ENCODE assay signal across 8 cellular contexts in the genomic region with DNA sequence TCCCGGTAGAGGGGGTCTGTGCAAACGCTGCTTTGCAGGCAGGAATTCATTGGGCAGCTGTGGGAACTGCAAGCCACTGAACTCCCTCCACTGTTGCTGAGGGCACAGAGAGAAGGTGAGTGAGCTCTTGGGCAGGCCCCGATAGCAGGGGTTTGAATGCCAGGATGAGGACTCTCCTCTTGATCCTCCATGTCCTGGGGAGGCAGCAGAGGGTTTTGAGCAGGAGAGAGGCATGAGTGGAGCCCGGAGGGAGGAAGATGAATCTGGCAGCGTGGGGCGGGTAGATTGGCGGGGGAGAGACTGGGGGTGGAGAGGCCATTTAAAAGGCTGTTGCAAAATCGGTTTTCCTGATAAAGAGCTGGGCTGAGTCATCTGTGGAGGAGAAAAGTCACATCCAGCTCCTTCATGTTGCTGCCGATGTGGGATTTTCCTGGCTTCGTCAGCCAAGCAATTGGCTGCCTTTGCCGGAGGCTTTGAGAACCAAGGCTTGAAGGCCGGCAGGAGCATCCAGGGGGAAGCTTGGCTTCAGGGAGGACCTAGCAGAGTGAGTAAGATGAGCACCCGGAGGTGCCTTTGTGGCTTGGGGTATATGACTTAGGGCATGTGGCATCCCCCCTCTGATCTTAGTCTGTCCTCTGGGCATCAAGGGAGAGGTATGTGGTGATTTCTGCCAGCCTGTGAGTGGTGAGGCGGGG. TPM values are rescaled to one million over a fixed set of nuclear protein-coding genes. Genes with fewer than 3 reads are reported as not detected.
DNase-seq lines count a peak whose midpoint lies in the region; ATAC-seq and TF ChIP-seq lines count a peak whose summit lies in the region.

A gene with protein sequence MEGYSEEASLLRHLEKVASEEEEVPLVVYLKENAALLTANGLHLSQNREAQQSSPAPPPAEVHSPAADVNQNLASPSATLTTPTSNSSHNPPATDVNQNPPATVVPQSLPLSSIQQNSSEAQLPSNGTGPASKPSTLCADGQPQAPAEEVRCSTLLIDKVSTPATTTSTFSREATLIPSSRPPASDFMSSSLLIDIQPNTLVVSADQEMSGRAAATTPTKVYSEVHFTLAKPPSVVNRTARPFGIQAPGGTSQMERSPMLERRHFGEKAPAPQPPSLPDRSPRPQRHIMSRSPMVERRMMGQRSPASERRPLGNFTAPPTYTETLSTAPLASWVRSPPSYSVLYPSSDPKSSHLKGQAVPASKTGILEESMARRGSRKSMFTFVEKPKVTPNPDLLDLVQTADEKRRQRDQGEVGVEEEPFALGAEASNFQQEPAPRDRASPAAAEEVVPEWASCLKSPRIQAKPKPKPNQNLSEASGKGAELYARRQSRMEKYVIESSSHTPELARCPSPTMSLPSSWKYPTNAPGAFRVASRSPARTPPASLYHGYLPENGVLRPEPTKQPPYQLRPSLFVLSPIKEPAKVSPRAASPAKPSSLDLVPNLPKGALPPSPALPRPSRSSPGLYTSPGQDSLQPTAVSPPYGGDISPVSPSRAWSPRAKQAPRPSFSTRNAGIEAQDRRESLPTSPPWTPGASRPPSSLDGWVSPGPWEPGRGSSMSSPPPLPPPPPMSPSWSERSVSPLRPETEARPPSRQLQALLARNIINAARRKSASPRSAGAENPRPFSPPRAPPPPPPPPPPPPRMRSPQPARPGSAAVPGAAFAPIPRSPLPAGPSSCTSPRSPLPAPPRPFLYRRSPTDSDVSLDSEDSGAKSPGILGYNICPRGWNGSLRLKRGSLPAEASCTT (plus strand): TSS at position 350 of the 695 bp plus-strand sequence. CDS start 7,616 bp downstream, outside the sequence.

- H3K4me3 Mint-ChIP-seq in stimulated activated naive B cell treated with anti-CD40 and anti-IgM and Interleukin-4, amounts not matched to agents 10 μg/mL and 1 μg/mL and 100 μg/mL, for 72 hours = no peak within 1 kb of the TSS

- TF ChIP-seq CTCF in lower lobe of right lung (IDR thresholded peaks at IDR 0.05) (no peak), transverse colon (IDR thresholded peaks at IDR 0.05) (no peak)

- H3K9me3 ChIP-seq in lower lobe of right lung = no peaks in the 10 kb centered on the region
- no peaks in the 10 kb centered on the region for H3K9me3 ChIP-seq in transverse colon

- WGBS in transverse colon (ENCODE audit: low coverage in 1 of 2), 2 donors = 53 to 63% methylated on average over 2 to 14 of the region's 14 CpGs

- peak; percentile 55 to 69 for ATAC-seq in lower lobe of right lung
- no peak for ATAC-seq in stimulated activated naive B cell treated with anti-CD40 and anti-IgM and Interleukin-4, amounts not matched to agents 10 μg/mL and 1 μg/mL and 100 μg/mL, for 72 hours (replicated peaks)
- ATAC-seq in GM21515 (IDR thresholded peaks at IDR 0.05; ENCODE audit: unreplicated experiment) = no peak

- H3K4me3 ChIP-seq in lower lobe of right lung = peak within 1 kb of the TSS; percentile 47
- no peak within 1 kb of the TSS for H3K4me3 ChIP-seq in transverse colon

- in situ Hi-C loops in transverse colon (cut with MboI; ENCODE audit: low pct_ligation_motif_present in 1 of 4, low pct_unique_long_range_greater_than_20kb in 1 of 4, low sequenced_read_pairs in 3 of 4) = no loop called here

- peaks cover 98% of the 10 kb centered on the region for H3K4me1 ChIP-seq in lower lobe of right lung
- peaks cover 34 to 81% (median 44%) of the 10 kb centered on the region in 4 donors for H3K4me1 ChIP-seq in transverse colon

- peaks cover 9 to 12% of the 10 kb centered on the region in 2 donors for H3K4me1 Mint-ChIP-seq in stimulated activated naive B cell treated with anti-CD40 and anti-IgM and Interleukin-4, amounts not matched to agents 10 μg/mL and 1 μg/mL and 100 μg/mL, for 72 hours

- TF ChIP-seq POLR2A in transverse colon (IDR thresholded peaks at IDR 0.05) = no peak

- peaks cover 0 to 17% of the 10 kb centered on the region in 2 donors for H3K36me3 Mint-ChIP-seq in stimulated activated naive B cell treated with anti-CD40 and anti-IgM and Interleukin-4, amounts not matched to agents 10 μg/mL and 1 μg/mL and 100 μg/mL, for 72 hours

- intact Hi-C loops in lower lobe of right lung (cut with DNase I) = no loop called here
- intact Hi-C loops in transverse colon (cut with DNase I; ENCODE audit: low total_unique reads) = no loop called here

- DNase-seq in SIG-M5 treated with dmso at 0.1 percent for 504 hours (lab: John Stamatoyannopoulos, UW; ENCODE audit: unreplicated experiment) = peak; percentile 59
- no peak for DNase-seq in SIG-M5 (lab: John Stamatoyannopoulos, UW)
- DNase-seq in caudate nucleus (lab: John Stamatoyannopoulos, UW) = peak in 40 of 61 donors; percentile 22 to 86 (median 52)
- no peak for DNase-seq in lower lobe of right lung
- DNase-seq in transverse colon = no peak
- no peak for DNase-seq in stimulated activated naive B cell treated with anti-CD40 and anti-IgM and Interleukin-4, amounts not matched to agents 10 μg/mL and 1 μg/mL and 100 μg/mL, for 72 hours
- no peak for DNase-seq in effector CD8-positive, alpha-beta T cell (lab: John Stamatoyannopoulos, UW)

- no peaks in the 10 kb centered on the region for H3K27me3 ChIP-seq in lower lobe of right lung (ENCODE audit: low read depth)
- H3K27me3 ChIP-seq in transverse colon = no peaks in the 10 kb centered on the region

- H3K9me3 Mint-ChIP-seq in stimulated activated naive B cell treated with anti-CD40 and anti-IgM and Interleukin-4, amounts not matched to agents 10 μg/mL and 1 μg/mL and 100 μg/mL, for 72 hours = no peaks in the 10 kb centered on the region

- H3K27ac ChIP-seq in caudate nucleus (ENCODE audit: low read depth, low read length) (peak within 1 kb of the TSS; percentile 92), lower lobe of right lung (peak within 1 kb of the TSS; percentile 79), transverse colon (peak within 1 kb of the TSS; percentile 78 to 89 (median 84))

- H3K27ac Mint-ChIP-seq in stimulated activated naive B cell treated with anti-CD40 and anti-IgM and Interleukin-4, amounts not matched to agents 10 μg/mL and 1 μg/mL and 100 μg/mL, for 72 hours = no peak within 1 kb of the TSS

- TF ChIP-seq EP300 in transverse colon (IDR thresholded peaks at IDR 0.05; ENCODE audit: low read depth) = no peak

- H3K27me3 Mint-ChIP-seq in stimulated activated naive B cell treated with anti-CD40 and anti-IgM and Interleukin-4, amounts not matched to agents 10 μg/mL and 1 μg/mL and 100 μg/mL, for 72 hours = no peaks in the 10 kb centered on the region

- H3K36me3 ChIP-seq in lower lobe of right lung (no peaks in the 10 kb centered on the region), transverse colon (no peaks in the 10 kb centered on the region)

RNA-seq across cellular contexts. Expression of the gene that starts here (rescaled TPM):
- 90.6 TPM for total RNA-seq in lower lobe of right lung
- 10 to 100 TPM; 15.5 to 89.4 (median 41.8) TPM for total RNA-seq in transverse colon

Comparison
In these comparisons a context has a peak if more than half of its experiments do, and no peak if none do; other contexts are left out.
1. DNase-seq: peak in SIG-M5 treated with dmso at 0.1 percent for 504 hours (single experiment) and caudate nucleus (40 of 61); none in SIG-M5 (single experiment), lower lobe of right lung (single experiment), transverse colon (single experiment), stimulated activated naive B cell treated with anti-CD40 and anti-IgM and Interleukin-4, amounts not matched to agents 10 μg/mL and 1 μg/mL and 100 μg/mL, for 72 hours (single experiment) and effector CD8-positive, alpha-beta T cell (single experiment).
2. ATAC-seq: peak in lower lobe of right lung (2 of 2); none in stimulated activated naive B cell treated with anti-CD40 and anti-IgM and Interleukin-4, amounts not matched to agents 10 μg/mL and 1 μg/mL and 100 μg/mL, for 72 hours (0 of 2) and GM21515 (single experiment).
3. Peak in every context shown above with its lines, with median percentiles within 50 percentile points of each other: H3K27ac ChIP-seq.